In the genomic region with DNA sequence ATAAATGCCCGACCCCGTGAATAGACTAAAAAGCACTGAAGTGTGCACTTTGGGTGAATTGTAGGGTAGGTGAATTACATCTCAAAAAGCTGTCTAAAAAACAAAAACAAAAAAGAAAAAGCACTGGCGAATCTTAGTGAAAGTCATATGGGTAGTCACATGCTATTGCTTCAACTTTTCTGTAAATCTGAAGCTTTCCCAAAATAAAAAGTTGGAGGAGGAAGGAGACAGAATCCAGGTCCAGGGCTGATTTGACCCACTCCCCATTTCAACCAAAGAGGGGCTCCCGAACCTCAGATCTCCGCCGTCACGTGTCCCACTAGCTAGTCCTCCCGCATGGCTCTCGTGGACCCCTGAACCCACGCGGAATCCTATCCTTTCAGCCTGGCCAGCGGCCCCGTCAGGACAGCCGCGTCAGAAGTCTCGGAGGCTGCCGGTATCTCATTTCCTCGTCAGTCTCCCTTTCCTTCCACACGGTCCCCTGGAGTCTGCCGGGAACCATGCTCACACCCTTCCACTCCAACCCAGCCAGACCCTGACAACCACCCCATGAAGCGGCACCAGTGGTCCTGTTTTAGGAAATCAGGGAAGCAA, we compare ENCODE assay signal across 23 cellular contexts. TPM values are rescaled to one million over a fixed set of nuclear protein-coding genes. Genes with fewer than 3 reads are reported as not detected.
DNase-seq lines count a peak whose midpoint lies in the region; ATAC-seq, FAIRE-seq and TF ChIP-seq lines count a peak whose summit lies in the region.
"Had no signal": no experiment of that assay in that cellular context is flagged by ENCODE, and none has a peak within 500 bp of the region (broad histone marks: within the 10 kb centered on the region; RNA-seq: fewer than 3 reads in every experiment).

No MANE protein-coding gene starts in this region.

- no peaks in the 10 kb centered on the region for H3K27me3 Mint-ChIP-seq in nephron (ENCODE audit: low read depth)
- H3K27me3 Mint-ChIP-seq: activated naive CD8-positive, alpha-beta T cell treated with anti-CD3 and anti-CD28 coated beads for 36 hours; activated T-helper 17 cell treated with anti-CD3 and anti-CD28 coated beads, Interleukin-2, amount 50 U/mL, for 72 hours; CD4-positive, alpha-beta memory T cell had no signal

- H3K27ac ChIP-seq in SK-N-MC, result peak overlapping the region; percentile 25; the same call in 1 of the 2 replicates
- H3K27ac ChIP-seq in esophagus (ENCODE audit: low read depth in 2 of 2, low read length in 1 of 2), result peak overlapping the region; percentile 59 to 78
- peak overlapping the region; percentile 24 to 36 for H3K27ac ChIP-seq in testis

- no peak for FAIRE-seq in urothelium cell line (lab: Jason Lieb, UNC)
- FAIRE-seq: frontal cortex had no signal

- H3K27me3 ChIP-seq in esophagus (ENCODE audit: control insufficient read depth in 1 of 2, insufficient read depth in 2 of 2, low read length in 2 of 2), result no peaks in the 10 kb centered on the region
- H3K27me3 ChIP-seq in testis, result no peaks in the 10 kb centered on the region
- H3K27me3 ChIP-seq: Peyer's patch had no signal

- no peak for DNase-seq in SK-N-MC (ENCODE audit: low read depth, low spot score)
- DNase-seq in testis, result no peak
- no peak for DNase-seq in HCEC 1CT
- DNase-seq in T-helper 2 cell, result no peak
- DNase-seq in urothelium cell line (ENCODE audit: low spot score), result no peak
- DNase-seq: activated CD4-positive, alpha-beta T cell treated with anti-CD3 and anti-CD28 coated beads for 1 hour; activated naive CD8-positive, alpha-beta T cell treated with anti-CD3 and anti-CD28 coated beads for 36 hours; CD4-positive, alpha-beta memory T cell; DMS79 treated with DMSO at 0.1 percent for 48 hours; KG1; left colon; NCI-H187 treated with DMSO at 0.1 percent for 48 hours; NCI-H446; Peyer's patch; stimulated activated CD4-positive, alpha-beta T cell treated with anti-CD3 and anti-CD28 coated beads, Interleukin-4, amount 100 ng/mL, for 24 hours had no signal

- H3K4me1 ChIP-seq in esophagus (ENCODE audit: control insufficient read depth in 2 of 2, insufficient read depth in 2 of 2, low read length in 1 of 2) (peaks cover 11 to 17% of the 10 kb centered on the region in 2 donors), testis (peaks cover 28% of the 10 kb centered on the region)

- no peaks in the 10 kb centered on the region for H3K9me3 Mint-ChIP-seq in nephron
- H3K9me3 Mint-ChIP-seq: activated T-helper 17 cell treated with anti-CD3 and anti-CD28 coated beads, Interleukin-2, amount 50 U/mL, for 72 hours had no signal

- H3K27ac Mint-ChIP-seq in nephron, result peak overlapping the region in 2 of 3 experiments; percentile 41 to 82
- H3K27ac Mint-ChIP-seq: activated naive CD8-positive, alpha-beta T cell treated with anti-CD3 and anti-CD28 coated beads for 36 hours; activated T-helper 17 cell treated with anti-CD3 and anti-CD28 coated beads, Interleukin-2, amount 50 U/mL, for 72 hours had no signal

- no peak overlapping the region for H3K9ac ChIP-seq in SK-N-MC (ENCODE audit: insufficient read length)

- no peak for TF ChIP-seq CTCF in nephron (IDR thresholded peaks at IDR 0.05; ENCODE audit: unreplicated experiment in 3 of 3)
- no peak for TF ChIP-seq CTCF in testis (IDR thresholded peaks at IDR 0.05)

- no peak for ATAC-seq in GM21528 (IDR thresholded peaks at IDR 0.05; ENCODE audit: low FRiP score, unreplicated experiment)
- ATAC-seq: activated T-helper 17 cell treated with anti-CD3 and anti-CD28 coated beads, Interleukin-2, amount 50 U/mL, for 72 hours; left colon; mucosa of descending colon had no signal

- peaks cover 21% of the 10 kb centered on the region for H3K4me1 Mint-ChIP-seq in nephron

- WGBS in esophagus, 2 donors, result 73 to 75% methylated on average over 21 of the region's 21 CpGs
- WGBS in testis, 2 donors, result 79 to 84% methylated on average over 17 to 21 of the region's 21 CpGs

- H3K36me3 Mint-ChIP-seq in nephron (ENCODE audit: low read depth), result peaks cover 24% of the 10 kb centered on the region

- H3K9me3 ChIP-seq in SK-N-MC (ENCODE audit: low read depth, low read length), result no peaks in the 10 kb centered on the region
- no peaks in the 10 kb centered on the region for H3K9me3 ChIP-seq in esophagus (ENCODE audit: control insufficient read depth in 2 of 2, insufficient read depth in 1 of 2, low read depth in 1 of 2, low read length in 1 of 2)
- no peaks in the 10 kb centered on the region for H3K9me3 ChIP-seq in testis
- H3K9me3 ChIP-seq: mucosa of descending colon, Peyer's patch had no signal

- H3K4me3 ChIP-seq in SK-N-MC (no peak overlapping the region), esophagus (ENCODE audit: low read depth in 1 of 2, low read length in 2 of 2) (no peak overlapping the region), testis (no peak overlapping the region)
- H3K4me3 ChIP-seq: mucosa of descending colon, Peyer's patch, smooth muscle cell had no signal

- intact Hi-C loops in testis (cut with DNase I; ENCODE audit: low total_unique reads), result no loop called here

- no peaks in the 10 kb centered on the region; the same call in 1 of the 2 replicates for H3K36me3 ChIP-seq in SK-N-MC (ENCODE audit: insufficient read depth, low read length)
- peaks cover 0 to 27% of the 10 kb centered on the region in 2 donors for H3K36me3 ChIP-seq in esophagus (ENCODE audit: control insufficient read depth in 2 of 2, insufficient read depth in 2 of 2, low read length in 1 of 2)
- no peaks in the 10 kb centered on the region for H3K36me3 ChIP-seq in testis (ENCODE audit: low read depth, missing control alignments)

- no peak for TF ChIP-seq POLR2A in testis (IDR thresholded peaks at IDR 0.05)

- peak overlapping the region in 1 of 3 experiments; percentile 39 for H3K4me3 Mint-ChIP-seq in nephron
- H3K4me3 Mint-ChIP-seq: activated naive CD8-positive, alpha-beta T cell treated with anti-CD3 and anti-CD28 coated beads for 36 hours; activated T-helper 17 cell treated with anti-CD3 and anti-CD28 coated beads, Interleukin-2, amount 50 U/mL, for 72 hours; brain; CD4-positive, alpha-beta memory T cell had no signal

RNA-seq across cellular contexts. Expression of a gene that starts 6.1 kb away (rescaled TPM):
- polyA plus RNA-seq in esophagus (100 to 1,000 TPM in 1 of 2 donors, 10 to 100 TPM in 1; 77.7 to 100 TPM), testis (ENCODE audit: insufficient read depth, low read depth, low replicate concordance) (220 TPM)
- total RNA-seq in testis, result 100 to 1,000 TPM; 184 to 206 TPM

RNA-seq across cellular contexts. Expression of a gene that starts 35.7 kb away (rescaled TPM):
- polyA plus RNA-seq in esophagus (1,000 to 10,000 TPM in 1 of 2 donors, 100 to 1,000 TPM in 1; 578 to 1,427 TPM), testis (ENCODE audit: insufficient read depth, low read depth, low replicate concordance) (13.3 TPM)
- total RNA-seq in testis, result 1 to 10 TPM; 3.4 to 3.6 TPM

RNA-seq across cellular contexts. Expression of a gene that starts 37.7 kb away (rescaled TPM):
- 10 to 100 TPM in 1 of 2 donors, 1 to 10 TPM in 1; 6.1 to 10.9 TPM for polyA plus RNA-seq in esophagus
- total RNA-seq in testis, result 10 to 100 TPM; 13.0 to 14.5 TPM
- polyA plus RNA-seq in testis (ENCODE audit: insufficient read depth, low read depth, low replicate concordance), result 84.0 TPM
- total RNA-seq: activated naive CD8-positive, alpha-beta T cell treated with anti-CD3 and anti-CD28 coated beads for 36 hours; activated T-helper 17 cell treated with anti-CD3 and anti-CD28 coated beads, Interleukin-2, amount 50 U/mL, for 72 hours; CD4-positive, alpha-beta memory T cell; Peyer's patch had no signal
- polyA plus RNA-seq: CD4-positive, alpha-beta memory T cell had no signal

RNA-seq across cellular contexts. Expression of a gene that starts 46.2 kb away (rescaled TPM):
- polyA plus RNA-seq in esophagus (1 to 10 TPM; 1.0 to 2.6 TPM), testis (ENCODE audit: insufficient read depth, low read depth, low replicate concordance) (20.8 TPM)
- total RNA-seq in testis, result 10 to 100 TPM; 14.2 to 30.3 TPM
- total RNA-seq: activated T-helper 17 cell treated with anti-CD3 and anti-CD28 coated beads, Interleukin-2, amount 50 U/mL, for 72 hours; CD4-positive, alpha-beta memory T cell; Peyer's patch; smooth muscle cell had no signal
- polyA plus RNA-seq: CD4-positive, alpha-beta memory T cell had no signal

RNA-seq across cellular contexts. Expression of a gene that starts 48.4 kb away (rescaled TPM):
- polyA plus RNA-seq in esophagus, result 10 to 100 TPM; 32.5 to 60.6 TPM
- total RNA-seq in testis, result 10 to 100 TPM; 22.5 to 24.3 TPM
- polyA plus RNA-seq in testis (ENCODE audit: insufficient read depth, low read depth, low replicate concordance), result 13.9 TPM

Comparison
In these comparisons a context has a peak if more than half of its experiments do, and no peak if none do; other contexts are left out.
1. RNA of a gene that starts 35.7 kb away (polyA plus RNA-seq): 578 to 1,427 TPM in esophagus; 13.3 TPM in testis (single experiment); every median in the first group is over 10 times any median in the second.
2. Peak in every context shown above with its lines, with median percentiles within 50 percentile points of each other: H3K27ac ChIP-seq.